16 cellular contexts compared by ENCODE assay signal in the genomic region with DNA sequence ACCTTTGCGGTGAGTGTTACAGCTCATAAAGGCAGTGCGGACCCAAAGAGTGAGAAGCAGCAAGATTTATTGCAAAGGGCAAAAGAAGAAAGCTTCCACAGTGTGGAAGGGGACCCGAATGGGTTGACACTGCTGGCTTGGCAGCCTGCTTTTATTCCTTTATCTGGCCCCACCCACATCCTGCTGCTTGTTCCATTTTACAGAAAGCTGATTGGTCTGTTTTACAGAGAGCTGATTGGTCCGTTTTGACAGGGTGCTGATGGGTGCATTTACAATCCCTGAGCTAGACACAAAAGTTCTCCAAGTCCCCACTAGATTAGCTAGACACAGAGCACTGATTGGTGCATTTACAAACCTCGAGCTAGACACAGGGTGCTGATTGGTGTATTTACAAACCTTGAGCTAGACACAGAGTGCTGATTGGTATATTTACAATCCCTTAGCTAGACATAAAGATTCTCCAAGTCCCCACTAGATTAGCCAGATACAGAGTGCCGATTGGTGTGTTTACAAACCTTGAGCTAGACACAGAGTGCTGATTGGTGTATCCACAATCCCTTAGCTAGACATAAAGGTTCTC. TPM values are rescaled to one million over a fixed set of nuclear protein-coding genes. Genes with fewer than 3 reads are reported as not detected.
DNase-seq lines count a peak whose midpoint lies in the region; ATAC-seq and TF ChIP-seq lines count a peak whose summit lies in the region.
"Not testable (repeated sequence)": the region's sequence is repeated elsewhere in the genome, so short reads cannot be mapped to it uniquely, and the experiment has no call there.
"Had no signal": no experiment of that assay in that cellular context is flagged by ENCODE, and none has a peak within 500 bp of the region (broad histone marks: within the 10 kb centered on the region; RNA-seq: fewer than 3 reads in every experiment).

No MANE protein-coding gene starts in this region.

- H3K4me2 ChIP-seq in DND-41 (ENCODE audit: insufficient read depth, low read length); PC-3 (ENCODE audit: low read length): not testable (repeated sequence)

- H3K9me2 ChIP-seq in PC-3 (replicated peaks; ENCODE audit: low read length), result not testable (repeated sequence)

- intact Hi-C loops in PC-3 (cut with micrococcal nuclease); activated CD8-positive, alpha-beta T cell treated with anti-CD3 and anti-CD28 coated beads for 36 hours (cut with micrococcal nuclease): not testable (repeated sequence)

- not testable (repeated sequence) for H3F3A ChIP-seq in PC-3 (ENCODE audit: low read length, unreplicated experiment)

- H3K27ac Mint-ChIP-seq in activated CD8-positive, alpha-beta T cell treated with anti-CD3 and anti-CD28 coated beads for 36 hours, result not testable (repeated sequence)
- peak overlapping the region; percentile 74 for H3K27ac Mint-ChIP-seq in endothelial cell (ENCODE audit: unreplicated experiment)

- H3K4me3 Mint-ChIP-seq in activated CD8-positive, alpha-beta T cell treated with anti-CD3 and anti-CD28 coated beads for 36 hours; endothelial cell (ENCODE audit: unreplicated experiment): not testable (repeated sequence)

- CTCF ChIA-PET in PC-3 (lab: Charles Lee), result not testable (repeated sequence)
- CTCF ChIA-PET in activated CD8-positive, alpha-beta T cell treated with anti-CD3 and anti-CD28 coated beads for 36 hours (lab: Charles Lee), result interaction anchor here (1.3 to 1.4 kb wide), 2 partner anchors 18 to 52 kb away, joined by 4 to 5 read pairs; partner anchors contain the start of gene OTOP2

- H3K79me2 ChIP-seq in DND-41 (ENCODE audit: insufficient read depth, low read length); PC-3 (ENCODE audit: low read length): not testable (repeated sequence)

- H3K27ac ChIP-seq in DND-41 (ENCODE audit: low read length); PC-3 (ENCODE audit: low read length): not testable (repeated sequence)

- DNase-seq in A172 (ENCODE audit: low spot score), result peak; percentile 19
- DNase-seq in DND-41, result peak; percentile 47
- DNase-seq in HT1080 (ENCODE audit: low read depth), result peak; percentile 41
- DNase-seq in NAMALWA (ENCODE audit: low spot score), result peak; percentile 45
- DNase-seq in PC-3, result peak; percentile 23
- peak; percentile 10 for DNase-seq in activated CD8-positive, alpha-beta T cell treated with anti-CD3 and anti-CD28 coated beads for 36 hours
- DNase-seq in endothelial cell (ENCODE audit: low spot score), result not testable (repeated sequence)

- H3K9me3 Mint-ChIP-seq in activated CD8-positive, alpha-beta T cell treated with anti-CD3 and anti-CD28 coated beads for 36 hours; endothelial cell (ENCODE audit: unreplicated experiment): not testable (repeated sequence)

- not testable (repeated sequence) for H3K4me1 ChIP-seq in DND-41 (ENCODE audit: insufficient read depth, low read length); PC-3 (ENCODE audit: insufficient read depth, low read length)

- not testable (repeated sequence) for H3K4me3 ChIP-seq in DND-41 (ENCODE audit: low read depth in 1 of 2, low read length in 2 of 2); PC-3 (ENCODE audit: low read length)

- not testable (repeated sequence) for H4K20me1 ChIP-seq in DND-41 (ENCODE audit: insufficient read depth, low read length); PC-3 (ENCODE audit: low read length)

- ATAC-seq in DND-41 (ENCODE audit: insufficient read depth, low read depth); PC-3; activated CD8-positive, alpha-beta T cell treated with anti-CD3 and anti-CD28 coated beads for 36 hours: not testable (repeated sequence)

- H3K27me3 Mint-ChIP-seq in activated CD8-positive, alpha-beta T cell treated with anti-CD3 and anti-CD28 coated beads for 36 hours, result peaks cover 15% of the 10 kb centered on the region
- H3K27me3 Mint-ChIP-seq in endothelial cell (ENCODE audit: unreplicated experiment), result not testable (repeated sequence)

- not testable (repeated sequence) for H2AFZ ChIP-seq in DND-41 (ENCODE audit: low read depth, low read length); PC-3 (ENCODE audit: low read length)

- not testable (repeated sequence) for TF ChIP-seq CTCF in DND-41 (IDR thresholded peaks at IDR 0.05; ENCODE audit: borderline replicate concordance, extremely low read depth, low read length, poor library complexity, severe bottlenecking); PC-3 (conservative IDR thresholded peaks at IDR 0.05; ENCODE audit: low read depth, low read length); activated CD8-positive, alpha-beta T cell treated with anti-CD3 and anti-CD28 coated beads for 36 hours (IDR thresholded peaks at IDR 0.05); endothelial cell (IDR thresholded peaks at IDR 0.05; ENCODE audit: unreplicated experiment)

- not testable (repeated sequence) for H3K36me3 Mint-ChIP-seq in activated CD8-positive, alpha-beta T cell treated with anti-CD3 and anti-CD28 coated beads for 36 hours (ENCODE audit: low read depth); endothelial cell (ENCODE audit: low read depth, unreplicated experiment)

- H3K36me3 ChIP-seq in DND-41 (ENCODE audit: insufficient read depth, low read length); PC-3 (ENCODE audit: low read depth, low read length): not testable (repeated sequence)

- H3K9me3 ChIP-seq in DND-41 (ENCODE audit: insufficient read depth, low read length, severe bottlenecking); PC-3 (ENCODE audit: low read length): not testable (repeated sequence)

- not testable (repeated sequence) for BruUV-seq in PC-3 (replicated peaks; lab: Mats Ljungman, UMichigan)

- H3K9ac ChIP-seq in DND-41 (ENCODE audit: low read depth, low read length); PC-3 (ENCODE audit: low read length): not testable (repeated sequence)

- H3K4me1 Mint-ChIP-seq in activated CD8-positive, alpha-beta T cell treated with anti-CD3 and anti-CD28 coated beads for 36 hours (ENCODE audit: low read depth); endothelial cell (ENCODE audit: unreplicated experiment): not testable (repeated sequence)

- POLR2A ChIA-PET in PC-3 (lab: Charles Lee; ENCODE audit: unreplicated experiment), result interaction anchor here (0.6 kb wide), 1 partner anchor 573 kb away, joined by 7 read pairs; no protein-coding TSS in a partner anchor
- POLR2A ChIA-PET in activated CD8-positive, alpha-beta T cell treated with anti-CD3 and anti-CD28 coated beads for 36 hours (lab: Charles Lee), result not testable (repeated sequence)

- H3K27me3 ChIP-seq in DND-41 (ENCODE audit: insufficient read depth, low read length, poor library complexity); PC-3 (ENCODE audit: low read length): not testable (repeated sequence)

RNA-seq across cellular contexts. Expression of gene FADS6, which starts 12.9 kb away (rescaled TPM):
- not detected in 2 replicates for total RNA-seq in A172 (2014; rRNA removed; shearing (Covaris generic))
- not detected in 2 replicates for total RNA-seq in HT1080 (2014; rRNA removed; shearing (Covaris generic))
- polyA plus RNA-seq in HT1080 (2015; cell fraction: cytosol; rRNA removed), result not detected in 2 replicates
- not detected in 2 replicates for polyA plus RNA-seq in HT1080 (2015; cell fraction: nucleus; rRNA removed)
- not detected in 2 replicates for total RNA-seq in PC-3 (2014; rRNA removed)
- not detected for total RNA-seq in activated CD8-positive, alpha-beta T cell treated with anti-CD3 and anti-CD28 coated beads for 36 hours
- total RNA-seq in endothelial cell (ENCODE audit: unreplicated experiment), result not detected
- total RNA-seq: CD8-positive, alpha-beta T cell; Daoy; G401; GM12878; H4 had no signal
- polyA plus RNA-seq: AG04450, BJ, CD14-positive monocyte, GM12878, IgD-negative memory B cell had no signal

RNA-seq across cellular contexts. Expression of gene USH1G, which starts 16.8 kb away (rescaled TPM):
- 0.28 TPM in 1 of 2 replicates, not detected in the other for total RNA-seq in A172 (2014; rRNA removed; shearing (Covaris generic))
- total RNA-seq in HT1080 (2014; rRNA removed; shearing (Covaris generic)), result not detected in 2 replicates
- not detected in 2 replicates for polyA plus RNA-seq in HT1080 (2015; cell fraction: cytosol; rRNA removed)
- not detected in 2 replicates for polyA plus RNA-seq in HT1080 (2015; cell fraction: nucleus; rRNA removed)
- 0.04 TPM in 1 of 2 replicates, not detected in the other for total RNA-seq in PC-3 (2014; rRNA removed)
- total RNA-seq in activated CD8-positive, alpha-beta T cell treated with anti-CD3 and anti-CD28 coated beads for 36 hours, result not detected
- 0.18 TPM for total RNA-seq in endothelial cell (ENCODE audit: unreplicated experiment)
- total RNA-seq: CD8-positive, alpha-beta T cell; Daoy had no signal
- polyA plus RNA-seq: AG04450, BJ, CD14-positive monocyte, IgD-negative memory B cell had no signal

RNA-seq across cellular contexts. Expression of gene OTOP2, which starts 17.8 kb away (rescaled TPM):
- total RNA-seq in A172 (2014; rRNA removed; shearing (Covaris generic)), result not detected in 2 replicates
- not detected in 2 replicates for total RNA-seq in HT1080 (2014; rRNA removed; shearing (Covaris generic))
- polyA plus RNA-seq in HT1080 (2015; cell fraction: cytosol; rRNA removed), result not detected in 2 replicates
- polyA plus RNA-seq in HT1080 (2015; cell fraction: nucleus; rRNA removed), result not detected in 2 replicates
- not detected in 2 replicates for total RNA-seq in PC-3 (2014; rRNA removed)
- not detected for total RNA-seq in activated CD8-positive, alpha-beta T cell treated with anti-CD3 and anti-CD28 coated beads for 36 hours
- not detected for total RNA-seq in endothelial cell (ENCODE audit: unreplicated experiment)
- total RNA-seq: CD8-positive, alpha-beta T cell; Daoy; G401; GM12878; H4 had no signal
- polyA plus RNA-seq: AG04450, BJ, CD14-positive monocyte, GM12878, IgD-negative memory B cell had no signal

RNA-seq across cellular contexts. Expression of gene OTOP3, which starts 29.4 kb away (rescaled TPM):
- not detected in 2 replicates for total RNA-seq in A172 (2014; rRNA removed; shearing (Covaris generic))
- total RNA-seq in HT1080 (2014; rRNA removed; shearing (Covaris generic)), result not detected in 2 replicates
- not detected in 2 replicates for polyA plus RNA-seq in HT1080 (2015; cell fraction: cytosol; rRNA removed)
- not detected in 2 replicates for polyA plus RNA-seq in HT1080 (2015; cell fraction: nucleus; rRNA removed)
- not detected in 2 replicates for total RNA-seq in PC-3 (2014; rRNA removed)
- not detected for total RNA-seq in activated CD8-positive, alpha-beta T cell treated with anti-CD3 and anti-CD28 coated beads for 36 hours
- not detected for total RNA-seq in endothelial cell (ENCODE audit: unreplicated experiment)
- total RNA-seq: CD8-positive, alpha-beta T cell; Daoy; G401; GM12878; H4 had no signal
- polyA plus RNA-seq: AG04450, BJ, CD14-positive monocyte, IgD-negative memory B cell had no signal

RNA-seq across cellular contexts. Expression of gene FDXR, which starts 33.5 kb away (rescaled TPM):
- total RNA-seq in A172 (2014; rRNA removed; shearing (Covaris generic)), result 35.9 and 44.1 TPM in 2 replicates
- 46.9 and 48.7 TPM in 2 replicates for total RNA-seq in HT1080 (2014; rRNA removed; shearing (Covaris generic))
- 63.7 and 69.7 TPM in 2 replicates for polyA plus RNA-seq in HT1080 (2015; cell fraction: cytosol; rRNA removed)
- 86.3 and 94.9 TPM in 2 replicates for polyA plus RNA-seq in HT1080 (2015; cell fraction: nucleus; rRNA removed)
- total RNA-seq in PC-3 (2014; rRNA removed) (28.1 and 44.5 TPM in 2 replicates), endothelial cell (ENCODE audit: unreplicated experiment) (22.1 TPM)
- 10 to 100 TPM; 20.0 to 24.3 TPM for total RNA-seq in activated CD8-positive, alpha-beta T cell treated with anti-CD3 and anti-CD28 coated beads for 36 hours
